ENCODE assay signal across 14 cellular contexts in the genomic region with DNA sequence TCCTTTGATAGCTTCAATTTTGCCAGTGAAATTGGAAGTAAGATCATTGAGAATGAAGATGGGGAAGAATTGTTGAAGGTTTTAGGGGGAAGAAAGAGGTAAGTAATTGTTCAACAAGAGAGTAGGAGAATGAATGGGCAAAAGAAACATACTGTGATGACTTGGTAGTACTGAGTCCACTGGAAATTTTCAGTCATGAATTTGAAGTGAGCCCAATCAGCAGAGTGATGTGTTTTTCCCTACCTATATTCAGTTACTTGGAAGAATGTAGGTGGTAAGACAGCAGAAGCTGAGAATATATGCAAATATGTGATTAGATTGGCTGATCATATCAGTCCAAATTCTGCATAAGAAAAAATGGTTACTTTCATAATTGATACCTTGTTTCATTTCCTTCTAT.
DNase-seq lines count a peak whose midpoint lies in the region; ATAC-seq and TF ChIP-seq lines count a peak whose summit lies in the region.
"Had no signal": no experiment of that assay in that cellular context is flagged by ENCODE, and none has a peak within 500 bp of the region (broad histone marks: within the 10 kb centered on the region; RNA-seq: fewer than 3 reads in every experiment).

No MANE protein-coding gene starts in this region.

- peak; percentile 77 to 79 for ATAC-seq in activated CD4-positive, CD25-positive, alpha-beta regulatory T cell treated with anti-CD3 and anti-CD28 coated beads, Interleukin-2, amount 50 U/mL, for 24 hours
- peak; percentile 54 to 58 for ATAC-seq in activated T-cell treated with anti-CD3 and anti-CD28 coated beads, Interleukin-2, amount 50 U/mL, for 4 hours
- peak; percentile 54 to 78 for ATAC-seq in stimulated activated naive B cell treated with anti-CD40 and anti-IgM and Interleukin-4, amounts not matched to agents 10 μg/mL and 1 μg/mL and 100 μg/mL, for 72 hours (replicated peaks)
- no peak for ATAC-seq in SK-N-SH treated with all-trans-retinoic acid at 6 μM for 48 hours
- ATAC-seq: GM23338 had no signal

- no peak for DNase-seq in activated CD4-positive, CD25-positive, alpha-beta regulatory T cell treated with anti-CD3 and anti-CD28 coated beads, Interleukin-2, amount 50 U/mL, for 72 hours
- DNase-seq in activated T-cell treated with anti-CD3 and anti-CD28 coated beads, Interleukin-2, amount 50 U/mL, for 4 hours = no peak
- no peak for DNase-seq in activated T-cell treated with anti-CD3 and anti-CD28 coated beads for 4 hours
- DNase-seq in activated T-helper 1 cell treated with anti-CD3 and anti-CD28 coated beads, Interleukin-12 subunit alpha, Interleukin-12 subunit beta, Interleukin-2, Interleukin-4 antibody, amounts not matched to agents 30 ng/mL and 10 ng/mL and 1 ng/mL, durations not matched to agents 14 hours and 24 hours and 36 hours (ENCODE audit: low spot score) = no peak
- DNase-seq in stimulated activated naive B cell treated with anti-CD40 and anti-IgM and Interleukin-4, amounts not matched to agents 10 μg/mL and 1 μg/mL and 100 μg/mL, for 72 hours = no peak
- DNase-seq in retina = no peak
- DNase-seq: Caco-2; CD8-positive, alpha-beta memory T cell; DND-41; GDM1; H7 had no signal

- intact Hi-C loops in activated T-helper 1 cell treated with anti-CD3 and anti-CD28 coated beads, Interleukin-12 subunit alpha, Interleukin-12 subunit beta, Interleukin-2, Interleukin-4 antibody, amounts not matched to agents 30 ng/mL and 10 ng/mL and 1 ng/mL, durations not matched to agents 14 hours and 24 hours and 36 hours (cut with micrococcal nuclease) = loop anchor here (1.0 kb wide), 2 partner anchors 25 to 39 kb away; no protein-coding TSS in a partner anchor

- H3K27ac Mint-ChIP-seq in activated T-helper 1 cell treated with anti-CD3 and anti-CD28 coated beads, Interleukin-12 subunit alpha, Interleukin-12 subunit beta, Interleukin-2, Interleukin-4 antibody, amounts not matched to agents 30 ng/mL and 10 ng/mL and 1 ng/mL, durations not matched to agents 14 hours and 24 hours and 36 hours = peak overlapping the region; percentile 32
- no peak overlapping the region for H3K27ac Mint-ChIP-seq in stimulated activated naive B cell treated with anti-CD40 and anti-IgM and Interleukin-4, amounts not matched to agents 10 μg/mL and 1 μg/mL and 100 μg/mL, for 72 hours
- H3K27ac Mint-ChIP-seq: CD8-positive, alpha-beta memory T cell; GM23338 had no signal

- no peaks in the 10 kb centered on the region for H3K9me3 Mint-ChIP-seq in activated T-cell treated with anti-CD3 and anti-CD28 coated beads, Interleukin-2, amount 50 U/mL, for 4 hours
- H3K9me3 Mint-ChIP-seq in activated T-helper 1 cell treated with anti-CD3 and anti-CD28 coated beads, Interleukin-12 subunit alpha, Interleukin-12 subunit beta, Interleukin-2, Interleukin-4 antibody, amounts not matched to agents 30 ng/mL and 10 ng/mL and 1 ng/mL, durations not matched to agents 14 hours and 24 hours and 36 hours = peaks cover 4% of the 10 kb centered on the region
- H3K9me3 Mint-ChIP-seq in stimulated activated naive B cell treated with anti-CD40 and anti-IgM and Interleukin-4, amounts not matched to agents 10 μg/mL and 1 μg/mL and 100 μg/mL, for 72 hours = no peaks in the 10 kb centered on the region
- H3K9me3 Mint-ChIP-seq: CD8-positive, alpha-beta memory T cell; GM23338 had no signal

- no peak overlapping the region for H3K4me3 Mint-ChIP-seq in activated T-cell treated with anti-CD3 and anti-CD28 coated beads, Interleukin-2, amount 50 U/mL, for 4 hours
- no peak overlapping the region for H3K4me3 Mint-ChIP-seq in activated T-helper 1 cell treated with anti-CD3 and anti-CD28 coated beads, Interleukin-12 subunit alpha, Interleukin-12 subunit beta, Interleukin-2, Interleukin-4 antibody, amounts not matched to agents 30 ng/mL and 10 ng/mL and 1 ng/mL, durations not matched to agents 14 hours and 24 hours and 36 hours
- H3K4me3 Mint-ChIP-seq in stimulated activated naive B cell treated with anti-CD40 and anti-IgM and Interleukin-4, amounts not matched to agents 10 μg/mL and 1 μg/mL and 100 μg/mL, for 72 hours = no peak overlapping the region
- H3K4me3 Mint-ChIP-seq: CD8-positive, alpha-beta memory T cell; GM23338 had no signal

- H3K36me3 Mint-ChIP-seq in activated T-cell treated with anti-CD3 and anti-CD28 coated beads, Interleukin-2, amount 50 U/mL, for 4 hours (ENCODE audit: insufficient read depth) = peaks cover 4% of the 10 kb centered on the region
- H3K36me3 Mint-ChIP-seq in activated T-helper 1 cell treated with anti-CD3 and anti-CD28 coated beads, Interleukin-12 subunit alpha, Interleukin-12 subunit beta, Interleukin-2, Interleukin-4 antibody, amounts not matched to agents 30 ng/mL and 10 ng/mL and 1 ng/mL, durations not matched to agents 14 hours and 24 hours and 36 hours (ENCODE audit: low read depth) = peaks cover 1% of the 10 kb centered on the region
- H3K36me3 Mint-ChIP-seq in stimulated activated naive B cell treated with anti-CD40 and anti-IgM and Interleukin-4, amounts not matched to agents 10 μg/mL and 1 μg/mL and 100 μg/mL, for 72 hours = no peaks in the 10 kb centered on the region

- no peaks in the 10 kb centered on the region for H3K27me3 Mint-ChIP-seq in activated T-cell treated with anti-CD3 and anti-CD28 coated beads, Interleukin-2, amount 50 U/mL, for 4 hours (ENCODE audit: low read depth)
- H3K27me3 Mint-ChIP-seq in activated T-helper 1 cell treated with anti-CD3 and anti-CD28 coated beads, Interleukin-12 subunit alpha, Interleukin-12 subunit beta, Interleukin-2, Interleukin-4 antibody, amounts not matched to agents 30 ng/mL and 10 ng/mL and 1 ng/mL, durations not matched to agents 14 hours and 24 hours and 36 hours (ENCODE audit: insufficient read depth) = peaks cover 2% of the 10 kb centered on the region
- peaks cover 4 to 10% of the 10 kb centered on the region in 2 donors for H3K27me3 Mint-ChIP-seq in stimulated activated naive B cell treated with anti-CD40 and anti-IgM and Interleukin-4, amounts not matched to agents 10 μg/mL and 1 μg/mL and 100 μg/mL, for 72 hours

- peaks cover 47% of the 10 kb centered on the region for H3K4me1 Mint-ChIP-seq in activated T-cell treated with anti-CD3 and anti-CD28 coated beads, Interleukin-2, amount 50 U/mL, for 4 hours (ENCODE audit: low read depth)
- H3K4me1 Mint-ChIP-seq in activated T-helper 1 cell treated with anti-CD3 and anti-CD28 coated beads, Interleukin-12 subunit alpha, Interleukin-12 subunit beta, Interleukin-2, Interleukin-4 antibody, amounts not matched to agents 30 ng/mL and 10 ng/mL and 1 ng/mL, durations not matched to agents 14 hours and 24 hours and 36 hours (ENCODE audit: low read depth) = peaks cover 32% of the 10 kb centered on the region
- H3K4me1 Mint-ChIP-seq in stimulated activated naive B cell treated with anti-CD40 and anti-IgM and Interleukin-4, amounts not matched to agents 10 μg/mL and 1 μg/mL and 100 μg/mL, for 72 hours = peaks cover 8 to 9% of the 10 kb centered on the region in 2 donors
- H3K4me1 Mint-ChIP-seq: GM23338 had no signal

TF ChIP-seq in SK-N-SH treated with all-trans-retinoic acid at 6 μM for 48 hours, 23 proteins besides CTCF, POLR2A, EP300 and RAD21:
- TF ChIP-seq RARB (CRISPR knock-in tag; IDR thresholded peaks at IDR 0.05) (no peak), ZC3H10 (CRISPR knock-in tag; IDR thresholded peaks at IDR 0.05) (no peak), BACH2 (CRISPR knock-in tag; IDR thresholded peaks at IDR 0.05; ENCODE audit: borderline replicate concordance) (no peak), ZNF70 (CRISPR knock-in tag; IDR thresholded peaks at IDR 0.05) (no peak), TOX (CRISPR knock-in tag; IDR thresholded peaks at IDR 0.05; ENCODE audit: borderline replicate concordance) (no peak), GLIS3 (CRISPR knock-in tag; IDR thresholded peaks at IDR 0.05) (no peak)
- TF ChIP-seq, protein P1, sequence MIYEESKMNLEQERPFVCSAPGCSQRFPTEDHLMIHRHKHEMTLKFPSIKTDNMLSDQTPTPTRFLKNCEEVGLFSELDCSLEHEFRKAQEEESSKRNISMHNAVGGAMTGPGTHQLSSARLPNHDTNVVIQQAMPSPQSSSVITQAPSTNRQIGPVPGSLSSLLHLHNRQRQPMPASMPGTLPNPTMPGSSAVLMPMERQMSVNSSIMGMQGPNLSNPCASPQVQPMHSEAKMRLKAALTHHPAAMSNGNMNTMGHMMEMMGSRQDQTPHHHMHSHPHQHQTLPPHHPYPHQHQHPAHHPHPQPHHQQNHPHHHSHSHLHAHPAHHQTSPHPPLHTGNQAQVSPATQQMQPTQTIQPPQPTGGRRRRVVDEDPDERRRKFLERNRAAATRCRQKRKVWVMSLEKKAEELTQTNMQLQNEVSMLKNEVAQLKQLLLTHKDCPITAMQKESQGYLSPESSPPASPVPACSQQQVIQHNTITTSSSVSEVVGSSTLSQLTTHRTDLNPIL (CRISPR knock-in tag; IDR thresholded peaks at IDR 0.05; ENCODE audit: low read depth) = no peak
- TF ChIP-seq, protein P2, sequence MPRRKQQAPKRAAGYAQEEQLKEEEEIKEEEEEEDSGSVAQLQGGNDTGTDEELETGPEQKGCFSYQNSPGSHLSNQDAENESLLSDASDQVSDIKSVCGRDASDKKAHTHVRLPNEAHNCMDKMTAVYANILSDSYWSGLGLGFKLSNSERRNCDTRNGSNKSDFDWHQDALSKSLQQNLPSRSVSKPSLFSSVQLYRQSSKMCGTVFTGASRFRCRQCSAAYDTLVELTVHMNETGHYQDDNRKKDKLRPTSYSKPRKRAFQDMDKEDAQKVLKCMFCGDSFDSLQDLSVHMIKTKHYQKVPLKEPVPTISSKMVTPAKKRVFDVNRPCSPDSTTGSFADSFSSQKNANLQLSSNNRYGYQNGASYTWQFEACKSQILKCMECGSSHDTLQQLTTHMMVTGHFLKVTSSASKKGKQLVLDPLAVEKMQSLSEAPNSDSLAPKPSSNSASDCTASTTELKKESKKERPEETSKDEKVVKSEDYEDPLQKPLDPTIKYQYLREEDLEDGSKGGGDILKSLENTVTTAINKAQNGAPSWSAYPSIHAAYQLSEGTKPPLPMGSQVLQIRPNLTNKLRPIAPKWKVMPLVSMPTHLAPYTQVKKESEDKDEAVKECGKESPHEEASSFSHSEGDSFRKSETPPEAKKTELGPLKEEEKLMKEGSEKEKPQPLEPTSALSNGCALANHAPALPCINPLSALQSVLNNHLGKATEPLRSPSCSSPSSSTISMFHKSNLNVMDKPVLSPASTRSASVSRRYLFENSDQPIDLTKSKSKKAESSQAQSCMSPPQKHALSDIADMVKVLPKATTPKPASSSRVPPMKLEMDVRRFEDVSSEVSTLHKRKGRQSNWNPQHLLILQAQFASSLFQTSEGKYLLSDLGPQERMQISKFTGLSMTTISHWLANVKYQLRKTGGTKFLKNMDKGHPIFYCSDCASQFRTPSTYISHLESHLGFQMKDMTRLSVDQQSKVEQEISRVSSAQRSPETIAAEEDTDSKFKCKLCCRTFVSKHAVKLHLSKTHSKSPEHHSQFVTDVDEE (CRISPR knock-in tag; IDR thresholded peaks at IDR 0.05) = no peak
